Comparison of ENCODE assay signal across 15 cellular contexts in genomic region chr1:115466433-115466832, GRCh38.
DNase-seq lines count a peak whose midpoint lies in the region; TF ChIP-seq lines count a peak whose summit lies in the region.
"Had no signal": no experiment of that assay in that cellular context is flagged by ENCODE, and none has a peak within 500 bp of the region (broad histone marks: within the 10 kb centered on the region; RNA-seq: fewer than 3 reads in every experiment).

No MANE protein-coding gene starts in this region.

- TF ChIP-seq CTCF in AG09319 (IDR thresholded peaks at IDR 0.05; ENCODE audit: low read depth, low read length) = peak; percentile 31
- peak; percentile 39; the same call in 1 of the 3 replicates for TF ChIP-seq CTCF in H9 (conservative IDR thresholded peaks at IDR 0.05)
- peak; percentile 60 for TF ChIP-seq CTCF in brain microvascular endothelial cell (IDR thresholded peaks at IDR 0.05; ENCODE audit: low read depth, low read length, missing control alignments)
- no peak for TF ChIP-seq CTCF in Caco-2 (IDR thresholded peaks at IDR 0.05; ENCODE audit: insufficient read depth in 1 of 2, low read depth in 1 of 2, low read length in 1 of 2, severe bottlenecking in 1 of 2, unreplicated experiment in 1 of 2)

- no peak overlapping the region for H2BK20ac ChIP-seq in H9 (ENCODE audit: low read depth, low read length, poor library complexity, severe bottlenecking)

- WGBS in H9 (ENCODE audit: extremely low coverage, insufficient read length, low lambda C conversion rate) = no CpG with 5 or more reads among the region's 3 CpGs
- 98% methylated on average over 3 of the region's 3 CpGs for WGBS in mesenchymal stem cell

- H4K5ac ChIP-seq in H9 (ENCODE audit: insufficient read length, low read depth, low read length) = no peak overlapping the region

- no peak overlapping the region for H3K27ac ChIP-seq in H9 (ENCODE audit: insufficient read length, low read depth, low read length)
- H3K27ac ChIP-seq in brain microvascular endothelial cell = no peak overlapping the region
- no peak overlapping the region for H3K27ac ChIP-seq in mesenchymal stem cell (ENCODE audit: low read length, poor library complexity, severe bottlenecking)
- H3K27ac ChIP-seq: body of pancreas had no signal

- H3T11ph ChIP-seq in H9 (ENCODE audit: low read length) = no peak overlapping the region

- DNase-seq in AG09319 (ENCODE audit: extremely low read depth, low read depth) (no peak), H9 (peak; percentile 51), brain microvascular endothelial cell (no peak), mesenchymal stem cell (peak; percentile 9), Caco-2 (no peak), occipital lobe (lab: John Stamatoyannopoulos, UW) (no peak), immature natural killer cell (no peak), T1000 (lab: John Stamatoyannopoulos, UW) (no peak)
- DNase-seq: activated CD8-positive, alpha-beta memory T cell treated with anti-CD3 and anti-CD28 coated beads for 24 hours; activated naive CD4-positive, alpha-beta T cell treated with Interleukin-2 at 50 U/mL for 16 hours; body of pancreas; CD8-positive, alpha-beta memory T cell; effector CD8-positive, alpha-beta T cell; mucosa of descending colon; posterior cingulate gyrus had no signal

- H3K56ac ChIP-seq in H9 (ENCODE audit: insufficient read length, low read depth, low read length) = no peak overlapping the region

- H3K27ac Mint-ChIP-seq in H9 (no peak overlapping the region), Caco-2 (ENCODE audit: unreplicated experiment) (no peak overlapping the region), immature natural killer cell (no peak overlapping the region)
- H3K27ac Mint-ChIP-seq: CD8-positive, alpha-beta memory T cell had no signal

- no peaks in the 10 kb centered on the region for H3K23me2 ChIP-seq in H9 (ENCODE audit: insufficient read length, low read depth, low read length, poor library complexity, severe bottlenecking)

- H2BK5ac ChIP-seq in H9 (ENCODE audit: insufficient read length, low read length) (no peak overlapping the region), mesenchymal stem cell (ENCODE audit: low read depth, low read length, poor library complexity, severe bottlenecking) (no peak overlapping the region)

- H3K9ac ChIP-seq in H9 (ENCODE audit: extremely low read depth, insufficient read length, low read length) (no peak overlapping the region), mesenchymal stem cell (ENCODE audit: low read length) (no peak overlapping the region)

- H3K4me3 ChIP-seq in brain microvascular endothelial cell (ENCODE audit: low read depth, low read length) = no peak overlapping the region
- no peak overlapping the region for H3K4me3 ChIP-seq in mesenchymal stem cell (ENCODE audit: insufficient read depth in 1 of 2, low read depth in 1 of 2, low read length in 2 of 2)
- H3K4me3 ChIP-seq in Caco-2 (ENCODE audit: low read depth, low read length) = no peak overlapping the region
- H3K4me3 ChIP-seq: body of pancreas, mucosa of descending colon had no signal

- no peaks in the 10 kb centered on the region for H3K79me2 ChIP-seq in H9 (ENCODE audit: insufficient read depth, low read length)

- BruUV-seq in Caco-2 (replicated peaks; lab: Mats Ljungman, UMichigan) = no TSS peak

- H2AFZ ChIP-seq in H9 (ENCODE audit: low read length) (no peak overlapping the region), mesenchymal stem cell (ENCODE audit: low read depth, low read length) (no peak overlapping the region)

- H4K8ac ChIP-seq in H9 (replicated peaks; ENCODE audit: insufficient read length, low read depth, low read length) (no peak overlapping the region), mesenchymal stem cell (ENCODE audit: low read length) (no peak overlapping the region)

- H3K79me1 ChIP-seq in H9 (ENCODE audit: insufficient read depth, low read depth, low read length, poor library complexity, severe bottlenecking) (no peaks in the 10 kb centered on the region), mesenchymal stem cell (replicated peaks; ENCODE audit: low read length, poor library complexity, severe bottlenecking) (no peaks in the 10 kb centered on the region)

- in situ Hi-C loops in brain microvascular endothelial cell (cut with HindIII; ENCODE audit: low pct_ligation_motif_present, low sequenced_read_pairs) = loop anchor here (25.0 kb wide), 1 partner anchor 279 kb away; no protein-coding TSS in a partner anchor

- H3K14ac ChIP-seq in H9 (ENCODE audit: insufficient read depth, low read length) (no peak overlapping the region), mesenchymal stem cell (ENCODE audit: low read length in 2 of 2) (no peak overlapping the region)

- H2AK5ac ChIP-seq in H9 (ENCODE audit: insufficient read length, low read length) (no peak overlapping the region), mesenchymal stem cell (ENCODE audit: low read length, severe bottlenecking) (no peak overlapping the region)

- no peak overlapping the region for H3K23ac ChIP-seq in H9 (ENCODE audit: insufficient read length, low read depth, low read length)
- H3K23ac ChIP-seq in mesenchymal stem cell (ENCODE audit: low read length in 2 of 2) = no peak overlapping the region

- POLR2A ChIA-PET in Caco-2 (lab: Charles Lee) = no interaction called here

- H2BK120ac ChIP-seq in H9 (ENCODE audit: low read depth, low read length, poor library complexity, severe bottlenecking) = no peak overlapping the region
- H2BK120ac ChIP-seq in mesenchymal stem cell (ENCODE audit: low read depth, low read length) = no peak overlapping the region

- H3K4me1 Mint-ChIP-seq in H9 = peaks cover 0 to 2% of the 10 kb centered on the region in 2 experiments; a peak in 2 of 4 replicates
- no peaks in the 10 kb centered on the region for H3K4me1 Mint-ChIP-seq in Caco-2 (ENCODE audit: low read depth, unreplicated experiment)
- H3K4me1 Mint-ChIP-seq in immature natural killer cell = peaks cover 5 to 6% of the 10 kb centered on the region in 2 donors

- no peaks in the 10 kb centered on the region for H3K9me3 Mint-ChIP-seq in H9
- H3K9me3 Mint-ChIP-seq in Caco-2 (ENCODE audit: unreplicated experiment) = no peaks in the 10 kb centered on the region
- H3K9me3 Mint-ChIP-seq in immature natural killer cell = no peaks in the 10 kb centered on the region
- H3K9me3 Mint-ChIP-seq: CD8-positive, alpha-beta memory T cell had no signal

- no peaks in the 10 kb centered on the region for H3K4me1 ChIP-seq in H9 (ENCODE audit: insufficient read depth, low read length)
- H3K4me1 ChIP-seq in mesenchymal stem cell (ENCODE audit: control insufficient read depth, insufficient read depth, low read depth, low read length) = no peaks in the 10 kb centered on the region
- H3K4me1 ChIP-seq in Caco-2 = no peaks in the 10 kb centered on the region
- H3K4me1 ChIP-seq: body of pancreas had no signal

- H2BK12ac ChIP-seq in H9 (ENCODE audit: insufficient read length, low read depth, low read length) (no peak overlapping the region), mesenchymal stem cell (ENCODE audit: low read length in 2 of 2) (no peak overlapping the region)

- H3K27me3 Mint-ChIP-seq in H9 (ENCODE audit: low read depth) (no peaks in the 10 kb centered on the region), Caco-2 (ENCODE audit: insufficient read depth, unreplicated experiment) (no peaks in the 10 kb centered on the region), immature natural killer cell (ENCODE audit: low read depth in 3 of 3) (peaks cover 0 to 2% (median 0%) of the 10 kb centered on the region in 3 donors)

- H4K91ac ChIP-seq in H9 (ENCODE audit: insufficient read length, low read depth, low read length) = no peak overlapping the region
- H4K91ac ChIP-seq in mesenchymal stem cell (ENCODE audit: low read length) = no peak overlapping the region

- H3K9me3 ChIP-seq in H9 (ENCODE audit: control insufficient read depth, low read depth, low read length) (no peaks in the 10 kb centered on the region), mesenchymal stem cell (ENCODE audit: control insufficient read depth, low read length) (no peaks in the 10 kb centered on the region), Caco-2 (no peaks in the 10 kb centered on the region)
- H3K9me3 ChIP-seq: body of pancreas, mucosa of descending colon had no signal

- no peak overlapping the region for H3K4me2 ChIP-seq in H9 (ENCODE audit: insufficient read depth, insufficient read length, low read length)
- H3K4me2 ChIP-seq in mesenchymal stem cell (ENCODE audit: low read length, poor library complexity, severe bottlenecking) = no peak overlapping the region

- no peaks in the 10 kb centered on the region for H3K36me3 ChIP-seq in brain microvascular endothelial cell (replicated peaks)
- no peaks in the 10 kb centered on the region for H3K36me3 ChIP-seq in mesenchymal stem cell (ENCODE audit: control insufficient read depth in 1 of 2, insufficient read depth in 2 of 2, low read depth in 1 of 2, low read length in 2 of 2)
- H3K36me3 ChIP-seq in Caco-2 (ENCODE audit: control insufficient read depth, insufficient read depth, low read length) = no peaks in the 10 kb centered on the region

- no peak overlapping the region for H3K18ac ChIP-seq in H9 (ENCODE audit: insufficient read length, low read depth, low read length)
- no peak overlapping the region for H3K18ac ChIP-seq in mesenchymal stem cell (ENCODE audit: low read depth in 1 of 2, low read length in 2 of 2)

- H2BK15ac ChIP-seq in H9 (ENCODE audit: low read depth, low read length) (no peak overlapping the region), mesenchymal stem cell (ENCODE audit: low read depth, poor library complexity, severe bottlenecking) (no peak overlapping the region)

- CTCF ChIA-PET in Caco-2 (lab: Charles Lee) = no interaction called here

- no peaks in the 10 kb centered on the region for H4K20me1 ChIP-seq in H9 (ENCODE audit: control insufficient read depth, insufficient read depth, insufficient read length)

- no peak overlapping the region for H3K4me3 Mint-ChIP-seq in H9
- no peak overlapping the region for H3K4me3 Mint-ChIP-seq in Caco-2 (ENCODE audit: unreplicated experiment)
- H3K4me3 Mint-ChIP-seq in immature natural killer cell = no peak overlapping the region
- H3K4me3 Mint-ChIP-seq: CD8-positive, alpha-beta memory T cell had no signal

- intact Hi-C loops in Caco-2 (cut with micrococcal nuclease; ENCODE audit: unreplicated experiment) = no loop called here

- H3K27me3 ChIP-seq in H9 (ENCODE audit: insufficient read depth, low read length) = no peaks in the 10 kb centered on the region; the same call in 1 of the 2 replicates
- H3K27me3 ChIP-seq in brain microvascular endothelial cell (replicated peaks) = no peaks in the 10 kb centered on the region
- H3K27me3 ChIP-seq in mesenchymal stem cell (ENCODE audit: control insufficient read depth in 1 of 2, insufficient read depth in 1 of 2, low read length in 2 of 2) = no peaks in the 10 kb centered on the region
- no peaks in the 10 kb centered on the region for H3K27me3 ChIP-seq in Caco-2 (replicated peaks; ENCODE audit: control insufficient read depth, insufficient read depth, low read length)
- H3K27me3 ChIP-seq: body of pancreas had no signal

- H3K4ac ChIP-seq in H9 (ENCODE audit: low read depth, low read length) (no peak overlapping the region), mesenchymal stem cell (ENCODE audit: low read depth in 1 of 2, low read length in 2 of 2) (no peak overlapping the region)

- H3K36me3 Mint-ChIP-seq in H9 (ENCODE audit: insufficient read depth in 1 of 3, low read depth in 3 of 3) (no peaks in the 10 kb centered on the region), Caco-2 (ENCODE audit: insufficient read depth, unreplicated experiment) (no peaks in the 10 kb centered on the region), immature natural killer cell (no peaks in the 10 kb centered on the region)
- H3K36me3 Mint-ChIP-seq: CD8-positive, alpha-beta memory T cell had no signal

Comparison
In these comparisons a context has a peak if more than half of its experiments do, and no peak if none do; other contexts are left out.
1. DNase-seq: peak in H9 (single experiment) and mesenchymal stem cell (single experiment); none in AG09319 (single experiment), brain microvascular endothelial cell (single experiment), Caco-2 (0 of 2), occipital lobe (single experiment), immature natural killer cell (0 of 3) and T1000 (single experiment).
2. CTCF ChIP-seq: peak in AG09319 (single experiment), H9 (single experiment) and brain microvascular endothelial cell (single experiment); none in Caco-2 (0 of 2).